Comparison of ENCODE assay signal across 9 cellular contexts in the genomic region with DNA sequence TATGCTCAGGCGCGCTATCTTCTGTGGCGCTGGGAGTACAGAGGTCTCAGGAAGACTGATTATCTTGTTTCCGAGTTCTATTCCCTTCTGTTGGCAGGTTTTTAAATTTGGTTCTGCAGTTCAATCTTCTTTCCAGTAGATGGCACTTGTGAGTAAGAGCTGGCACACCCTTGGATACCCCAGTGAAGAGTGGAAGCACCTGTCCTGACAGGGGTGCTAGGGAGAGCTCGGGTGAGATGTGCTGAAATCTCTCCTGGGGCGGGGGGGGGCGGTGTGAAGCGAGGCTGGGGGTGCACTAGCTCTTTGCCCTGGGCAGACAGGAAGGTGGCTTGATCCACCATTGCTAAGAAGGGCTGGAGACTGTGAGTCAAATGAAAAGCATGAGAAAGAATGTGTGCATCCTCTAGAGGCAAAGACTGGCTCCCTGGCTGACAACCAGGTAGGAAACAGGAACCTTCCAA.
DNase-seq lines count a peak whose midpoint lies in the region; ATAC-seq and TF ChIP-seq lines count a peak whose summit lies in the region.
"Had no signal": no experiment of that assay in that cellular context is flagged by ENCODE, and none has a peak within 500 bp of the region (broad histone marks: within the 10 kb centered on the region; RNA-seq: fewer than 3 reads in every experiment).

No MANE protein-coding gene starts in this region.

- peaks cover 20% of the 10 kb centered on the region for H3K4me1 Mint-ChIP-seq in WTC11

- WGBS in stomach, 5 donors = 3 to 8% (median 6%) methylated on average over 8 of the region's 8 CpGs

- TF ChIP-seq EP300 in stomach (IDR thresholded peaks at IDR 0.05) = no peak

- peak; percentile 46 for TF ChIP-seq CTCF in WTC11 (IDR thresholded peaks at IDR 0.05)
- peak in 5 of 7 experiments; percentile 46 to 67 (median 59) for TF ChIP-seq CTCF in stomach (IDR thresholded peaks at IDR 0.05)

- no peaks in the 10 kb centered on the region for H3K27me3 Mint-ChIP-seq in WTC11 (ENCODE audit: low read depth)

- H3K27ac ChIP-seq in stomach = no peak overlapping the region
- H3K27ac ChIP-seq: skin epidermis had no signal

- CTCF ChIA-PET in WTC11 (lab: Charles Lee) = interaction anchor here (0.5 to 2.2 kb wide), 18 partner anchors 12 to 847 kb away, joined by 3 to 14 read pairs (median 4); a partner anchor contains a TSS

- POLR2A ChIA-PET in WTC11 (lab: Charles Lee) = no interaction called here

- H3K27me3 ChIP-seq in stomach = no peaks in the 10 kb centered on the region

- TF ChIP-seq POLR2A in stomach (IDR thresholded peaks at IDR 0.05) = no peak

- H3K27ac Mint-ChIP-seq in WTC11 = no peak overlapping the region

- H3K36me3 Mint-ChIP-seq in WTC11 = peaks cover 4% of the 10 kb centered on the region; the same call in 1 of the 2 replicates

- H3K36me3 ChIP-seq in stomach = no peaks in the 10 kb centered on the region

- ATAC-seq in GM18873 (IDR thresholded peaks at IDR 0.05; ENCODE audit: low FRiP score, unreplicated experiment) (peak; percentile 79), HG02973 (IDR thresholded peaks at IDR 0.05; ENCODE audit: unreplicated experiment) (peak; percentile 93), WTC11 (peak; percentile 94)

- H3K4me3 ChIP-seq in stomach = no peak overlapping the region
- H3K4me3 ChIP-seq: skin epidermis had no signal

- H3K4me1 ChIP-seq in stomach = peaks cover 0 to 9% (median 3%) of the 10 kb centered on the region in 4 donors

- intact Hi-C loops in stomach (cut with DNase I; ENCODE audit: low total_unique reads) = no loop called here

- peak; percentile 28 for DNase-seq in CD1c-positive myeloid dendritic cell (ENCODE audit: extremely low spot score)
- peak; percentile 1 for DNase-seq in NCI-H1694 (lab: John Stamatoyannopoulos, UW)
- DNase-seq in WTC11 (ENCODE audit: low spot score) = peak; percentile 14
- DNase-seq in iPS-NIHi7 (ENCODE audit: extremely low spot score) = peak; percentile 73
- DNase-seq in stomach = no peak
- no peak for DNase-seq in mesenteric fat pad (ENCODE audit: low spot score)

- H3K9me3 Mint-ChIP-seq in WTC11 = peaks cover 15% of the 10 kb centered on the region

- H3K9me3 ChIP-seq in stomach = no peaks in the 10 kb centered on the region

- H3K4me3 Mint-ChIP-seq in WTC11 = no peak overlapping the region

TF ChIP-seq in WTC11, 78 proteins besides CTCF, POLR2A, EP300 and RAD21:
- TF ChIP-seq GTF2I (CRISPR knock-in tag; conservative IDR thresholded peaks at IDR 0.05) = no peak
- TF ChIP-seq, protein P1, sequence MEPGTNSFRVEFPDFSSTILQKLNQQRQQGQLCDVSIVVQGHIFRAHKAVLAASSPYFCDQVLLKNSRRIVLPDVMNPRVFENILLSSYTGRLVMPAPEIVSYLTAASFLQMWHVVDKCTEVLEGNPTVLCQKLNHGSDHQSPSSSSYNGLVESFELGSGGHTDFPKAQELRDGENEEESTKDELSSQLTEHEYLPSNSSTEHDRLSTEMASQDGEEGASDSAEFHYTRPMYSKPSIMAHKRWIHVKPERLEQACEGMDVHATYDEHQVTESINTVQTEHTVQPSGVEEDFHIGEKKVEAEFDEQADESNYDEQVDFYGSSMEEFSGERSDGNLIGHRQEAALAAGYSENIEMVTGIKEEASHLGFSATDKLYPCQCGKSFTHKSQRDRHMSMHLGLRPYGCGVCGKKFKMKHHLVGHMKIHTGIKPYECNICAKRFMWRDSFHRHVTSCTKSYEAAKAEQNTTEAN (CRISPR knock-in tag; IDR thresholded peaks at IDR 0.05) = no peak

Comparison
In these comparisons a context has a peak if more than half of its experiments do, and no peak if none do; other contexts are left out.
1. DNase-seq: peak in CD1c-positive myeloid dendritic cell (single experiment), NCI-H1694 (single experiment), WTC11 (single experiment) and iPS-NIHi7 (single experiment); none in stomach (single experiment) and mesenteric fat pad (single experiment).
2. Peak in every context shown above with its lines, with median percentiles within 50 percentile points of each other: ATAC-seq.